9 cellular contexts compared by ENCODE assay signal in genomic region chr16:138049-138417, GRCh38. TPM values are rescaled to one million over a fixed set of nuclear protein-coding genes. Genes with fewer than 3 reads are reported as not detected.
DNase-seq lines count a peak whose midpoint lies in the region; ATAC-seq and TF ChIP-seq lines count a peak whose summit lies in the region.
"Had no signal": no experiment of that assay in that cellular context is flagged by ENCODE, and none has a peak within 500 bp of the region (broad histone marks: within the 10 kb centered on the region; RNA-seq: fewer than 3 reads in every experiment).

No MANE protein-coding gene starts in this region.

- intact Hi-C loops in thyroid gland (cut with DNase I) = no loop called here

- peak overlapping the region; percentile 68 to 75 for H3K9ac ChIP-seq in mucosa of rectum (ENCODE audit: low read depth in 1 of 2, low read length in 2 of 2)

- H3K36me3 ChIP-seq in mucosa of rectum (ENCODE audit: control insufficient read depth in 2 of 2, insufficient read depth in 2 of 2, low read length in 2 of 2) (no peaks in the 10 kb centered on the region), thyroid gland (no peaks in the 10 kb centered on the region)

- ATAC-seq in HG03045 (IDR thresholded peaks at IDR 0.05; ENCODE audit: unreplicated experiment) = no peak

- H3K4me1 ChIP-seq in mucosa of rectum (ENCODE audit: control insufficient read depth in 2 of 2, insufficient read depth in 2 of 2, low read length in 2 of 2) = peaks cover 0 to 6% of the 10 kb centered on the region in 2 donors
- no peaks in the 10 kb centered on the region for H3K4me1 ChIP-seq in thyroid gland

- no peak overlapping the region for H3K27ac ChIP-seq in mucosa of rectum (ENCODE audit: low read depth in 2 of 2, low read length in 2 of 2)
- peak overlapping the region; percentile 39 to 69 (median 44) for H3K27ac ChIP-seq in thyroid gland

- DNase-seq in NCI-H146 (lab: John Stamatoyannopoulos, UW) (peak; percentile 29), NCI-H146 treated with DMSO at 0.1 percent for 48 hours (lab: John Stamatoyannopoulos, UW; ENCODE audit: unreplicated experiment) (no peak), thyroid gland (peak; percentile 17 to 23), NCI-H1048 (lab: John Stamatoyannopoulos, UW) (no peak)
- peak; percentile 41 for DNase-seq in activated CD4-positive, alpha-beta T cell treated with anti-CD3 and anti-CD28 coated beads for 48 hours
- peak; percentile 15 for DNase-seq in effector CD8-positive, alpha-beta T cell (lab: John Stamatoyannopoulos, UW)

- no peak for TF ChIP-seq CTCF in thyroid gland (IDR thresholded peaks at IDR 0.05)

- H3K4me3 ChIP-seq in mucosa of rectum (ENCODE audit: low read length in 2 of 2) (peak overlapping the region; percentile 75 to 77), thyroid gland (replicated peaks in 1 of 3) (peak overlapping the region; percentile 14 to 77 (median 74))

- 1% methylated on average over 13 to 19 of the region's 30 CpGs for WGBS in thyroid gland, 2 donors

- H3K9me3 ChIP-seq in mucosa of rectum (ENCODE audit: control insufficient read depth in 2 of 2, low read length in 2 of 2) = no peaks in the 10 kb centered on the region
- no peaks in the 10 kb centered on the region for H3K9me3 ChIP-seq in thyroid gland

- H3K27me3 ChIP-seq in mucosa of rectum (ENCODE audit: control insufficient read depth in 2 of 2, insufficient read depth in 2 of 2, low read length in 2 of 2) (no peaks in the 10 kb centered on the region), thyroid gland (no peaks in the 10 kb centered on the region)

- TF ChIP-seq POLR2A in thyroid gland (IDR thresholded peaks at IDR 0.05) = no peak

RNA-seq across cellular contexts. Expression of gene NPRL3, which starts 0.4 kb away (rescaled TPM):
- total RNA-seq in thyroid gland = 10 to 100 TPM; 21.8 to 34.3 (median 26.1) TPM

RNA-seq across cellular contexts. Expression of gene HBZ, which starts 14.4 kb away (rescaled TPM):
- total RNA-seq in thyroid gland = not detected
- total RNA-seq: Daoy had no signal

RNA-seq across cellular contexts. Expression of gene HBM, which starts 27.7 kb away (rescaled TPM):
- total RNA-seq in thyroid gland = not detected
- total RNA-seq: Daoy had no signal

RNA-seq across cellular contexts. Expression of gene HBA2, which starts 34.6 kb away (rescaled TPM):
- 100 to 1,000 TPM in 1 of 4 donors, 10 to 100 TPM in 3; 21.2 to 136 (median 51.3) TPM for total RNA-seq in thyroid gland

RNA-seq across cellular contexts. Expression of gene HBA1, which starts 38.4 kb away (rescaled TPM):
- total RNA-seq in thyroid gland = 100 to 1,000 TPM in 1 of 4 donors, 10 to 100 TPM in 1, not detected in 2; 16.5 to 110 TPM
- total RNA-seq: Daoy had no signal

Comparison
In these comparisons a context has a peak if more than half of its experiments do, and no peak if none do; other contexts are left out.
1. DNase-seq: peak in NCI-H146 (single experiment), activated CD4-positive, alpha-beta T cell treated with anti-CD3 and anti-CD28 coated beads for 48 hours (single experiment), effector CD8-positive, alpha-beta T cell (single experiment) and thyroid gland (2 of 2); none in NCI-H146 treated with DMSO at 0.1 percent for 48 hours (single experiment) and NCI-H1048 (single experiment).
2. H3K27ac ChIP-seq: peak in thyroid gland (3 of 3); none in mucosa of rectum (0 of 2).